In genomic region chr12:68420225-68421008, GRCh38 we compare ENCODE assay signal across 12 cellular contexts.
A peak's percentile ranks its signal among the peaks of the same experiment; 100 is the strongest.
DNase-seq lines count a peak whose midpoint lies in the region; ATAC-seq and TF ChIP-seq lines count a peak whose summit lies in the region.
"Had no signal": no experiment of that assay in that cellular context is flagged by ENCODE, and none has a peak within 500 bp of the region (broad histone marks: within the 10 kb centered on the region; RNA-seq: fewer than 3 reads in every experiment).

No MANE protein-coding gene starts in this region.

- H3K4me3 ChIP-seq in H7 (ENCODE audit: insufficient read depth, low read depth, low read length), result no peak overlapping the region
- no peak overlapping the region for H3K4me3 ChIP-seq in left lung

- no peak overlapping the region for H3K4me3 Mint-ChIP-seq in stimulated activated naive CD8-positive, alpha-beta T cell treated with anti-CD3 and anti-CD28 coated beads, Interleukin-15, amount 100 ng/mL, for 72 hours
- H3K4me3 Mint-ChIP-seq: stimulated activated naive B cell treated with anti-CD40 and anti-IgM and Interleukin-4, amounts not matched to agents 10 μg/mL and 1 μg/mL and 100 μg/mL, for 72 hours had no signal

- H3K27me3 Mint-ChIP-seq in stimulated activated naive CD8-positive, alpha-beta T cell treated with anti-CD3 and anti-CD28 coated beads, Interleukin-15, amount 100 ng/mL, for 72 hours, result no peaks in the 10 kb centered on the region
- H3K27me3 Mint-ChIP-seq: stimulated activated naive B cell treated with anti-CD40 and anti-IgM and Interleukin-4, amounts not matched to agents 10 μg/mL and 1 μg/mL and 100 μg/mL, for 72 hours; T-cell had no signal

- H3K27ac Mint-ChIP-seq in stimulated activated naive CD8-positive, alpha-beta T cell treated with anti-CD3 and anti-CD28 coated beads, Interleukin-15, amount 100 ng/mL, for 72 hours, result peak overlapping the region in 1 of 2 donors; percentile 50
- H3K27ac Mint-ChIP-seq: stimulated activated naive B cell treated with anti-CD40 and anti-IgM and Interleukin-4, amounts not matched to agents 10 μg/mL and 1 μg/mL and 100 μg/mL, for 72 hours had no signal

- intact Hi-C loops in left lung (cut with DNase I), result no loop called here

- peaks cover 42% of the 10 kb centered on the region for H3K4me1 Mint-ChIP-seq in stimulated activated naive CD8-positive, alpha-beta T cell treated with anti-CD3 and anti-CD28 coated beads, Interleukin-15, amount 100 ng/mL, for 72 hours

- H3K36me3 ChIP-seq in H7 (replicated peaks; ENCODE audit: control insufficient read depth, insufficient read depth, low read length), result no peaks in the 10 kb centered on the region
- no peaks in the 10 kb centered on the region for H3K36me3 ChIP-seq in left lung

- H3K9me3 ChIP-seq in left lung, result no peaks in the 10 kb centered on the region

- H3K9me3 Mint-ChIP-seq in stimulated activated naive CD8-positive, alpha-beta T cell treated with anti-CD3 and anti-CD28 coated beads, Interleukin-15, amount 100 ng/mL, for 72 hours, result no peaks in the 10 kb centered on the region
- H3K9me3 Mint-ChIP-seq: stimulated activated naive B cell treated with anti-CD40 and anti-IgM and Interleukin-4, amounts not matched to agents 10 μg/mL and 1 μg/mL and 100 μg/mL, for 72 hours; T-cell had no signal

- ATAC-seq in left lung, result peak; percentile 32
- peak; percentile 52 for ATAC-seq in stimulated activated naive CD8-positive, alpha-beta T cell treated with anti-CD3 and anti-CD28 coated beads, Interleukin-15, amount 100 ng/mL, for 72 hours
- no peak for ATAC-seq in HG03521 (IDR thresholded peaks at IDR 0.05; ENCODE audit: unreplicated experiment)
- ATAC-seq: stimulated activated naive B cell treated with anti-CD40 and anti-IgM and Interleukin-4, amounts not matched to agents 10 μg/mL and 1 μg/mL and 100 μg/mL, for 72 hours; T-cell had no signal

- TF ChIP-seq CTCF in left lung (IDR thresholded peaks at IDR 0.05), result no peak

- H3K27me3 ChIP-seq in H7 (ENCODE audit: control insufficient read depth, insufficient read depth, low read length) (no peaks in the 10 kb centered on the region), left lung (no peaks in the 10 kb centered on the region)

- H3K4me1 ChIP-seq in left lung, result peaks cover 0 to 10% of the 10 kb centered on the region in 2 donors

- no peak overlapping the region for H3K27ac ChIP-seq in left lung

- DNase-seq in H7 (peak; percentile 14), astrocyte of the hippocampus (ENCODE audit: low read depth, low spot score) (peak; percentile 73), left lung (no peak), HuH-7.5 (ENCODE audit: low spot score) (no peak), GM19240 (ENCODE audit: insufficient read length, low spot score) (no peak)
- no peak for DNase-seq in stimulated activated naive CD8-positive, alpha-beta T cell treated with anti-CD3 and anti-CD28 coated beads, Interleukin-15, amount 100 ng/mL, for 72 hours
- DNase-seq: kidney; NCI-H524 treated with DMSO at 0.1 percent for 48 hours; small intestine; stimulated activated naive B cell treated with anti-CD40 and anti-IgM and Interleukin-4, amounts not matched to agents 10 μg/mL and 1 μg/mL and 100 μg/mL, for 72 hours; T-cell had no signal

Comparison
In these comparisons a context has a peak if more than half of its experiments do, and no peak if none do; other contexts are left out.
1. DNase-seq: peak in H7 (single experiment) and astrocyte of the hippocampus (single experiment); none in left lung (0 of 2), stimulated activated naive CD8-positive, alpha-beta T cell treated with anti-CD3 and anti-CD28 coated beads, Interleukin-15, amount 100 ng/mL, for 72 hours (0 of 2), HuH-7.5 (single experiment) and GM19240 (single experiment).